In genomic region chr16:55668337-55669281, GRCh38 we compare ENCODE assay signal across 17 cellular contexts. TPM values are rescaled to one million over a fixed set of nuclear protein-coding genes. Genes with fewer than 3 reads are reported as not detected.
DNase-seq lines count a peak whose midpoint lies in the region; ATAC-seq, FAIRE-seq and TF ChIP-seq lines count a peak whose summit lies in the region.
"Had no signal": no experiment of that assay in that cellular context is flagged by ENCODE, and none has a peak within 500 bp of the region (broad histone marks: within the 10 kb centered on the region; RNA-seq: fewer than 3 reads in every experiment).

No MANE protein-coding gene starts in this region.

- H3K27me3 ChIP-seq in subcutaneous abdominal adipose tissue (ENCODE audit: control insufficient read depth in 5 of 5, insufficient read depth in 4 of 5, low read length in 5 of 5): peaks cover 0 to 4% (median 0%) of the 10 kb centered on the region in 5 donors
- H3K27me3 ChIP-seq: left lung, neural progenitor cell had no signal

- FAIRE-seq in H54 (lab: Jason Lieb, UNC): no peak

- no peaks in the 10 kb centered on the region for H3K36me3 Mint-ChIP-seq in osteocyte (ENCODE audit: unreplicated experiment)
- H3K36me3 Mint-ChIP-seq: CD8-positive, alpha-beta T cell; neural progenitor cell; T-cell had no signal

- H3K4me1 ChIP-seq in subcutaneous abdominal adipose tissue (ENCODE audit: control insufficient read depth in 5 of 5, insufficient read depth in 5 of 5, low read length in 5 of 5): peaks cover 12 to 46% (median 31%) of the 10 kb centered on the region in 5 donors
- H3K4me1 ChIP-seq: left lung, neural progenitor cell, spleen had no signal

- H3K27me3 Mint-ChIP-seq in osteocyte (ENCODE audit: unreplicated experiment): peaks cover 3% of the 10 kb centered on the region

- no peak overlapping the region for H3K4me3 ChIP-seq in foreskin fibroblast (ENCODE audit: low read depth in 1 of 2, low read length in 2 of 2)
- H3K4me3 ChIP-seq in subcutaneous abdominal adipose tissue (ENCODE audit: low read depth in 1 of 5, low read length in 5 of 5): no peak overlapping the region
- H3K4me3 ChIP-seq: dorsolateral prefrontal cortex, left lung, neural progenitor cell, spleen had no signal

- DNase-seq in H54 (ENCODE audit: insufficient read length, low spot score): peak; percentile 42
- peak; percentile 35 for DNase-seq in T1000 (lab: John Stamatoyannopoulos, UW)
- peak; percentile 24 to 40 for DNase-seq in foreskin fibroblast
- DNase-seq in osteocyte (ENCODE audit: extremely low spot score, unreplicated experiment): no peak
- DNase-seq: activated CD4-positive, alpha-beta T cell treated with anti-CD3 and anti-CD28 coated beads for 36 hours; activated T-cell treated with anti-CD3 and anti-CD28 coated beads, Interleukin-2, amount 50 U/mL, for 24 hours; CD8-positive, alpha-beta T cell; dorsolateral prefrontal cortex; left lung; NCI-H1092 treated with DMSO at 0.1 percent for 48 hours; NCI-H226; spleen; T-cell had no signal

- ATAC-seq in HG02571 (IDR thresholded peaks at IDR 0.05; ENCODE audit: unreplicated experiment) (no peak), GM18909 (IDR thresholded peaks at IDR 0.05; ENCODE audit: poor library complexity, unreplicated experiment) (no peak)
- ATAC-seq: activated CD4-positive, alpha-beta T cell treated with anti-CD3 and anti-CD28 coated beads for 36 hours; CD8-positive, alpha-beta T cell; left lung; T-cell had no signal

- H3K36me3 ChIP-seq in subcutaneous abdominal adipose tissue (ENCODE audit: control insufficient read depth in 5 of 5, insufficient read depth in 5 of 5, low read length in 5 of 5): no peaks in the 10 kb centered on the region
- H3K36me3 ChIP-seq: left lung, neural progenitor cell, spleen had no signal

- TF ChIP-seq POLR2A in H54 (IDR thresholded peaks at IDR 0.05; ENCODE audit: low read depth, low read length): no peak

- H3K9ac ChIP-seq in subcutaneous abdominal adipose tissue (ENCODE audit: low read length in 5 of 5): no peak overlapping the region
- H3K9ac ChIP-seq: neural progenitor cell had no signal

- H3K4me1 Mint-ChIP-seq in osteocyte (ENCODE audit: unreplicated experiment): no peaks in the 10 kb centered on the region
- H3K4me1 Mint-ChIP-seq: activated CD4-positive, alpha-beta T cell treated with anti-CD3 and anti-CD28 coated beads for 36 hours; T-cell had no signal

- TF ChIP-seq CTCF in foreskin fibroblast (IDR thresholded peaks at IDR 0.05; ENCODE audit: low read depth, low read length) (no peak), osteocyte (IDR thresholded peaks at IDR 0.05) (no peak)

- peak overlapping the region; percentile 67 for H3K27ac ChIP-seq in subcutaneous abdominal adipose tissue (ENCODE audit: low read depth, low read length)
- H3K27ac ChIP-seq: dorsolateral prefrontal cortex, left lung, neural progenitor cell, spleen had no signal

- H3K9me3 ChIP-seq in subcutaneous abdominal adipose tissue (ENCODE audit: control insufficient read depth in 5 of 5, low read length in 5 of 5): peaks cover 0 to under 1% (median 0%) of the 10 kb centered on the region in 5 donors
- H3K9me3 ChIP-seq: left lung had no signal

- no peaks in the 10 kb centered on the region for H3K9me3 Mint-ChIP-seq in osteocyte (ENCODE audit: unreplicated experiment)
- H3K9me3 Mint-ChIP-seq: activated T-cell treated with anti-CD3 and anti-CD28 coated beads, Interleukin-2, amount 50 U/mL, for 24 hours; CD8-positive, alpha-beta T cell; neural progenitor cell had no signal

- H3K27ac Mint-ChIP-seq in osteocyte (ENCODE audit: unreplicated experiment): no peak overlapping the region
- H3K27ac Mint-ChIP-seq: activated CD4-positive, alpha-beta T cell treated with anti-CD3 and anti-CD28 coated beads for 36 hours; activated T-cell treated with anti-CD3 and anti-CD28 coated beads, Interleukin-2, amount 50 U/mL, for 24 hours; CD8-positive, alpha-beta T cell; neural progenitor cell; T-cell had no signal

- H3K4me3 Mint-ChIP-seq in osteocyte (ENCODE audit: unreplicated experiment): no peak overlapping the region
- H3K4me3 Mint-ChIP-seq: activated CD4-positive, alpha-beta T cell treated with anti-CD3 and anti-CD28 coated beads for 36 hours; activated T-cell treated with anti-CD3 and anti-CD28 coated beads, Interleukin-2, amount 50 U/mL, for 24 hours; CD8-positive, alpha-beta T cell; neural progenitor cell; T-cell had no signal

RNA-seq across cellular contexts. Expression of gene SLC6A2, which starts 12.8 kb away (rescaled TPM):
- not detected in 2 replicates for total RNA-seq in osteocyte
- total RNA-seq: activated CD4-positive, alpha-beta T cell treated with anti-CD3 and anti-CD28 coated beads for 36 hours; CD8-positive, alpha-beta T cell; left lung; spleen; T-cell had no signal
